In the genomic region with DNA sequence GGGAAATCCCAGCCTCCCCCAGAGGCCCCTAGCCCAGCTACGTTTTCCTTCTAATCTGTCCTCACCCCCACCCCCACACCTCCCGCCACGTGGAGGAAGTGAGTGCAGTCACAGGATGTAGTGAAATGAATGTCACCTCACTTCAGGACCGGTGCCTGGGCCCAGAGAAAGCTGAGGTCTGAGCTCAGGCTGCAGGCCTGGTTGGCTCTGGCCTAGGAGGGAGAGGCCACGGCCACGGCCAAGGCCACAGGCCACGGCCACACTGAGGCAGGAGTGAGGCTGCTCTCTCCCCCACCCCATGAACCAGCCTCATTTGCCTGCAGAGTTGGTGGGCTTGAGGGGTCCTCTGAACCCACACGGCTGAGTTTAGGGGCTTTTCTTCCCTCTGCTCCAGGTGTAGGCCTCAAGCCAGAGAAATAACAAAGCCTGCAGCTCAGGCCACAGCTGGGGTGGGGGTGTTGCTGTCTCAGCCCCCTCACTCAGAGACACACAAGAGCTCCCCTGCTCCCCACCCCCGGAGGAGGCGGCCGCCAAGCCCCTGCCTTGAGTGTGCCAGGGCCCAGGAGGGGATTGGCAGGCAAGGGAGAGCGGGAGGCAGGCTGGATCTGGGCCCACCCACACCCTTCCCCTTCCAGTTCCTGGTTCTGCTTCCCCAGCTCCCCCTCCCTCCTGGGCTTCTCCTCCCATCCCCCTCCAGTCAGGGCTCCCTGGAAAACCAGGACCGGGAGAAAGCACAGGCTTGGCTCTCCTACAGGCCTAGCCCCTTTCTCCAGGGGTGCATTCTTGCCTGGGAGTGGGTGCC, we compare ENCODE assay signal across 8 cellular contexts. TPM values are rescaled to one million over a fixed set of nuclear protein-coding genes. Genes with fewer than 3 reads are reported as not detected.
DNase-seq lines count a peak whose midpoint lies in the region; ATAC-seq and TF ChIP-seq lines count a peak whose summit lies in the region.

No MANE protein-coding gene starts in this region.

- H3K9me3 ChIP-seq in vagina, result no peaks in the 10 kb centered on the region

- TF ChIP-seq CTCF in GM12865 (IDR thresholded peaks at IDR 0.05; ENCODE audit: insufficient read depth, low read depth, low read length, missing control alignments) (no peak), vagina (IDR thresholded peaks at IDR 0.05) (no peak)

- ATAC-seq in HG02571 (IDR thresholded peaks at IDR 0.05; ENCODE audit: unreplicated experiment), result peak; percentile 72

- H3K36me3 ChIP-seq in rectal smooth muscle tissue (ENCODE audit: control insufficient read depth, insufficient read depth, low read length) (peaks cover 4% of the 10 kb centered on the region), vagina (no peaks in the 10 kb centered on the region)

- TF ChIP-seq POLR2A in vagina (IDR thresholded peaks at IDR 0.05), result no peak

- H3K27me3 ChIP-seq in rectal smooth muscle tissue (ENCODE audit: control insufficient read depth, insufficient read depth, low read length), result no peaks in the 10 kb centered on the region
- H3K27me3 ChIP-seq in vagina, result no peaks in the 10 kb centered on the region

- peak overlapping the region; percentile 70 for H3K27ac ChIP-seq in rectal smooth muscle tissue (ENCODE audit: low read depth, low read length)
- H3K27ac ChIP-seq in vagina, result peak overlapping the region; percentile 64

- H3K4me1 ChIP-seq in rectal smooth muscle tissue (ENCODE audit: control insufficient read depth, insufficient read depth, low read length) (peaks cover 39% of the 10 kb centered on the region), vagina (peaks cover 61% of the 10 kb centered on the region)

- H3K9ac ChIP-seq in rectal smooth muscle tissue (ENCODE audit: low read length), result no peak overlapping the region

- peak overlapping the region; percentile 27 for H3K4me3 ChIP-seq in GM12865 (ENCODE audit: low read depth, low read length)
- H3K4me3 ChIP-seq in rectal smooth muscle tissue (ENCODE audit: low read length), result peak overlapping the region; percentile 32
- H3K4me3 ChIP-seq in vagina, result no peak overlapping the region

- intact Hi-C loops in vagina (cut with DNase I), result no loop called here

- DNase-seq in GM12865 (ENCODE audit: low read depth) (peak; percentile 88), NCI-H2196 treated with DMSO at 0.1 percent for 48 hours (lab: John Stamatoyannopoulos, UW; ENCODE audit: unreplicated experiment) (peak; percentile 66), activated T-cell treated with anti-CD3 and anti-CD28 coated beads for 1 hour (ENCODE audit: low read depth) (peak; percentile 60), globus pallidus (ENCODE audit: low spot score) (peak; percentile 63), vagina (ENCODE audit: extremely low spot score in 2 of 2) (no peak), NCI-H748 (lab: John Stamatoyannopoulos, UW; ENCODE audit: unreplicated experiment) (no peak)

RNA-seq across cellular contexts. Expression of a gene that starts 27.0 kb away (rescaled TPM):
- total RNA-seq in vagina, result 28.0 TPM

Comparison
In these comparisons a context has a peak if more than half of its experiments do, and no peak if none do; other contexts are left out.
1. DNase-seq: peak in GM12865 (single experiment), NCI-H2196 treated with DMSO at 0.1 percent for 48 hours (single experiment), activated T-cell treated with anti-CD3 and anti-CD28 coated beads for 1 hour (single experiment) and globus pallidus (single experiment); none in vagina (0 of 2) and NCI-H748 (single experiment).
2. H3K4me3 ChIP-seq: peak in GM12865 (single experiment) and rectal smooth muscle tissue (single experiment); none in vagina (0 of 2).